8 cellular contexts compared by ENCODE assay signal in the genomic region with DNA sequence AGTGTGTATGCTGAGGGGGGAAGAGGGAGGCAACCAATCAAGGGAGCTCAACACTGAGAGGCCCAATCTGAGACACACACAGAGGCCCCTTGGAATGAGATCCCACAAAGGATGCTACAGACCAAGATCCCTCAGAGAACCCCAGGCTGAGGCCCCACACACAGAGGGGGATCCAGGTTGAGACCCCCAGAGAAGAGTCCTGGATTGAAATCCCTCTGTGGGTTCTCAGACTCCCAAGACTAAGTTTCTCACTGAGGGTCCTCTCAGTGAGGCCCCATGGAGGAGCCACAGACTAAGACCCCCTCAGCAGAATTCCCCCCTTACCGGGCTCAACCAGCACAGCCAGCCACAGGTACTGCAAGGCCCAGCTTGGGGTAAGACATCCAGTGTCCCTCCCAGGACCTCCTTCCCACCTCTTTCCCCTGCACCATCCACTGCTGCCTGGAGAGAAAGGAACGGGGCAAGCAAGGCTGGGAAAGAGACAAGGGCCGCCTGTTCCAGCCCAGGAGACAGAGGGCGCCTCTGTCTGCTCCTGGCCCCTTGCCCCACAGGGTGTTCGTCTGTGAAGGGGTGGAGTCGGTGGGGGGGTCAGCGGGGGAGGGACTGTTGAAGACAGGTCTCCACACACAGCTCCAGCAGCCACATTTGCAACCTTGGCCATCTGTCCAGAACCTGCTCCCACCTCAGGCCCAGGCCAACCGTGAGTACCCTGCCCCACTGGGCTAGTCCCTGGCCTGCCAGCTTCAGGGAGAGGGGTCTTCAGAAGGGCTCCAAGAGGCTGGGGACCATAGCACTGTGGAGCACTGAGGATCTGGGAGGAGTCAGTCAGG. TPM values are rescaled to one million over a fixed set of nuclear protein-coding genes. Genes with fewer than 3 reads are reported as not detected.
DNase-seq lines count a peak whose midpoint lies in the region; ATAC-seq and TF ChIP-seq lines count a peak whose summit lies in the region.

A gene (plus strand): TSS at position 638 of the 830 bp plus-strand sequence. CDS start 2,088 bp downstream, outside the sequence.

- H3K4me1 ChIP-seq in tibial artery = peaks cover 0 to 64% (median 50%) of the 10 kb centered on the region in 4 donors

- POLR2A ChIA-PET in activated CD4-positive, alpha-beta memory T cell treated with anti-CD3 and anti-CD28 coated beads for 36 hours (lab: Charles Lee) = no interaction called here

- H3K4me3 ChIP-seq in dorsolateral prefrontal cortex = peak within 1 kb of the TSS; percentile 33 to 75 (median 58)
- H3K4me3 ChIP-seq in tibial artery = peak within 1 kb of the TSS; percentile 56 to 65

- H3K27ac ChIP-seq in dorsolateral prefrontal cortex = peak within 1 kb of the TSS; percentile 51 to 97 (median 92)
- peak within 1 kb of the TSS; percentile 89 to 92 for H3K27ac ChIP-seq in tibial artery

- peaks cover 0 to 6% (median 0%) of the 10 kb centered on the region in 3 donors for H3K36me3 ChIP-seq in tibial artery

- no peaks in the 10 kb centered on the region for H3K9me3 Mint-ChIP-seq in memory B cell
- no peaks in the 10 kb centered on the region for H3K9me3 Mint-ChIP-seq in activated CD4-positive, alpha-beta memory T cell treated with anti-CD3 and anti-CD28 coated beads for 36 hours

- peak within 1 kb of the TSS; percentile 46 for H3K27ac Mint-ChIP-seq in memory B cell
- no peak within 1 kb of the TSS for H3K27ac Mint-ChIP-seq in activated CD4-positive, alpha-beta memory T cell treated with anti-CD3 and anti-CD28 coated beads for 36 hours

- no peaks in the 10 kb centered on the region for H3K27me3 ChIP-seq in dorsolateral prefrontal cortex
- H3K27me3 ChIP-seq in tibial artery = no peaks in the 10 kb centered on the region

- H3K4me3 Mint-ChIP-seq in memory B cell = peak within 1 kb of the TSS; percentile 71
- H3K4me3 Mint-ChIP-seq in activated CD4-positive, alpha-beta memory T cell treated with anti-CD3 and anti-CD28 coated beads for 36 hours = no peak within 1 kb of the TSS

- peaks cover 25% of the 10 kb centered on the region for H3K4me1 Mint-ChIP-seq in memory B cell
- peaks cover 22% of the 10 kb centered on the region for H3K4me1 Mint-ChIP-seq in activated CD4-positive, alpha-beta memory T cell treated with anti-CD3 and anti-CD28 coated beads for 36 hours (ENCODE audit: low read depth)

- H3K9me3 ChIP-seq in tibial artery = no peaks in the 10 kb centered on the region

- intact Hi-C loops in dorsolateral prefrontal cortex (cut with DNase I) (loop anchor here in 1 of 2 donors (5.0 kb wide), 1 partner anchor 56 kb away; no protein-coding TSS in a partner anchor), tibial artery (cut with DNase I; ENCODE audit: low total_unique reads) (no loop called here)
- intact Hi-C loops in activated CD4-positive, alpha-beta memory T cell treated with anti-CD3 and anti-CD28 coated beads for 36 hours (cut with micrococcal nuclease) = no loop called here

- DNase-seq in NCI-H2196 (lab: John Stamatoyannopoulos, UW; ENCODE audit: unreplicated experiment) = peak; percentile 6
- DNase-seq in NCI-H2196 treated with DMSO at 0.1 percent for 48 hours (lab: John Stamatoyannopoulos, UW; ENCODE audit: unreplicated experiment) = no peak
- DNase-seq in dorsolateral prefrontal cortex = peak in 8 of 10 donors; percentile 64 to 86 (median 73)
- no peak for DNase-seq in memory B cell (ENCODE audit: low spot score in 2 of 2)
- DNase-seq in tibial artery = peak in 1 of 2 donors; percentile 71
- DNase-seq in RKO (ENCODE audit: low spot score) = no peak
- no peak for DNase-seq in activated CD4-positive, alpha-beta memory T cell treated with anti-CD3 and anti-CD28 coated beads for 36 hours

- TF ChIP-seq CTCF in dorsolateral prefrontal cortex (IDR thresholded peaks at IDR 0.05 in 54 of 56, conservative IDR thresholded peaks at IDR 0.05 in 2 of 56; ENCODE audit: low read depth in 1 of 56, partially characterized antibody in 56 of 56) (peak in 14 of 56 donors; percentile 1 to 33 (median 10)), tibial artery (IDR thresholded peaks at IDR 0.05) (no peak)

- H3K27me3 Mint-ChIP-seq in memory B cell = no peaks in the 10 kb centered on the region
- H3K27me3 Mint-ChIP-seq in activated CD4-positive, alpha-beta memory T cell treated with anti-CD3 and anti-CD28 coated beads for 36 hours = peaks cover 7% of the 10 kb centered on the region

- no peak for ATAC-seq in memory B cell (ENCODE audit: low read depth)
- ATAC-seq in GM21390 (IDR thresholded peaks at IDR 0.05; ENCODE audit: unreplicated experiment) = no peak

- no peaks in the 10 kb centered on the region for H3K36me3 Mint-ChIP-seq in memory B cell
- H3K36me3 Mint-ChIP-seq in activated CD4-positive, alpha-beta memory T cell treated with anti-CD3 and anti-CD28 coated beads for 36 hours = peaks cover 5% of the 10 kb centered on the region

- CTCF ChIA-PET in activated CD4-positive, alpha-beta memory T cell treated with anti-CD3 and anti-CD28 coated beads for 36 hours (lab: Charles Lee) = interaction anchor here (0.9 to 2.5 kb wide), 8 partner anchors 10 to 118 kb away, joined by 3 to 10 read pairs (median 6); no protein-coding TSS in a partner anchor

RNA-seq across cellular contexts. Expression of the gene that starts here (rescaled TPM):
- total RNA-seq in dorsolateral prefrontal cortex = 100 to 1,000 TPM; 162 to 726 (median 281) TPM
- not detected for total RNA-seq in activated CD4-positive, alpha-beta memory T cell treated with anti-CD3 and anti-CD28 coated beads for 36 hours

Comparison
In these comparisons a context has a peak if more than half of its experiments do, and no peak if none do; other contexts are left out.
1. RNA of the gene that starts here (total RNA-seq): 162 to 726 TPM in dorsolateral prefrontal cortex; not detected in activated CD4-positive, alpha-beta memory T cell treated with anti-CD3 and anti-CD28 coated beads for 36 hours; every median in the first group is over 100 times any median in the second.
2. DNase-seq: peak in NCI-H2196 (single experiment) and dorsolateral prefrontal cortex (8 of 10); none in NCI-H2196 treated with DMSO at 0.1 percent for 48 hours (single experiment), memory B cell (0 of 2), RKO (single experiment) and activated CD4-positive, alpha-beta memory T cell treated with anti-CD3 and anti-CD28 coated beads for 36 hours (single experiment).